Comparison of ENCODE assay signal across 10 cellular contexts in the genomic region with DNA sequence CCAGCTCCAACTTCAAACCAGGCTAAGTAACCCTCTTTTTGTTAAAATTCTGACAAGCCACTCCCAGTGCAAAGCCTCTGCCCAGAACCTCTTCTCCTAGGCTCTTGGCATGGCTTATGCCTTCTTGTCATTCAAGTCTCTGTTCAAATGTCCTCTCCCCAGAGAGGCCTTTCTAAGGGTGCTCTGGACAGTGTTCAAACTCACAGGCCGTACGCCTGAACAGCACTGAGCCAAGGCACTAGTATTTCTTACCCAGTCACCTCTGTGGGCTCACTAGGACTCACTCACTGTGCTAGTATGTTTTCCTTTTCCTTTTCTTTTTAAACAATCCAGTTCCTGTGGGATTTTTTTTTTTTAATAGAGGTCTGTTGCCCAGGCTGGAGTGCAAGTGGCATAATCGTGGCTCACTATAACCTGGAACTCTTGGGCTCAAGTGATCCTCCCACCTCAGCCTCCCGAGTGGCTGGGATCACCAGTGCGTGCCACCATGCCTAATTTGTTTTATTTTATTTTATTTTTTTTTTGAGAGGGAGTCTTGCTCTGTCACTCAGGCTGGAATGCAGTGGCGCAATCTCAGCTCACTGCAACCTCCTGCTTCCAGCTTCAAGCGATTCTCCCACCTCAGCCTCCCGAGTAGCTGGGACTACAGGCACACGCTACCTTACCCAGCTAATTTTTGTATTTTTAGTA. TPM values are rescaled to one million over a fixed set of nuclear protein-coding genes. Genes with fewer than 3 reads are reported as not detected.
DNase-seq lines count a peak whose midpoint lies in the region; ATAC-seq, FAIRE-seq and TF ChIP-seq lines count a peak whose summit lies in the region.
"Had no signal": no experiment of that assay in that cellular context is flagged by ENCODE, and none has a peak within 500 bp of the region (broad histone marks: within the 10 kb centered on the region; RNA-seq: fewer than 3 reads in every experiment).

No MANE protein-coding gene starts in this region.

- peaks cover 51% of the 10 kb centered on the region for H3K4me1 Mint-ChIP-seq in activated CD4-positive, alpha-beta T cell treated with anti-CD3 and anti-CD28 coated beads for 36 hours
- peaks cover 37% of the 10 kb centered on the region for H3K4me1 Mint-ChIP-seq in activated naive CD8-positive, alpha-beta T cell (ENCODE audit: low read depth)

- TF ChIP-seq CTCF in GM13976 (IDR thresholded peaks at IDR 0.05; ENCODE audit: borderline replicate concordance, control extremely low read depth, extremely low read depth, insufficient read depth, missing control alignments), result no peak

- H3K36me3 ChIP-seq in stomach smooth muscle (ENCODE audit: control insufficient read depth in 2 of 2, insufficient read depth in 2 of 2, low read length in 2 of 2), result no peaks in the 10 kb centered on the region

- peaks cover 22% of the 10 kb centered on the region for H3K36me3 Mint-ChIP-seq in activated CD4-positive, alpha-beta T cell treated with anti-CD3 and anti-CD28 coated beads for 36 hours (ENCODE audit: low read depth)
- H3K36me3 Mint-ChIP-seq in activated naive CD8-positive, alpha-beta T cell, result no peaks in the 10 kb centered on the region

- H3K27ac Mint-ChIP-seq in activated CD4-positive, alpha-beta T cell treated with anti-CD3 and anti-CD28 coated beads for 36 hours, result peak overlapping the region; percentile 10
- peak overlapping the region; percentile 61 for H3K27ac Mint-ChIP-seq in activated naive CD8-positive, alpha-beta T cell

- in situ Hi-C loops in GM13976 (cut with MboI; ENCODE audit: low sequenced_read_pairs, unreplicated experiment), result no loop called here

- no peaks in the 10 kb centered on the region for H3K27me3 ChIP-seq in stomach smooth muscle (ENCODE audit: control insufficient read depth in 1 of 2, insufficient read depth in 2 of 2, low read length in 2 of 2)

- peaks cover 26% of the 10 kb centered on the region for H3K4me1 ChIP-seq in stomach smooth muscle (ENCODE audit: control insufficient read depth, insufficient read depth, low read length)

- peak overlapping the region; percentile 42 to 44 for H3K9ac ChIP-seq in stomach smooth muscle (ENCODE audit: low read length in 2 of 2)

- H3K4me3 ChIP-seq in stomach smooth muscle (ENCODE audit: low read length in 2 of 2), result peak overlapping the region in 1 of 2 donors; percentile 22

- no peaks in the 10 kb centered on the region for H3K9me3 ChIP-seq in stomach smooth muscle (ENCODE audit: control insufficient read depth in 2 of 2, low read length in 2 of 2)

- FAIRE-seq in GM19239 (lab: Jason Lieb, UNC), result no peak
- FAIRE-seq: A204.1 had no signal

- intact Hi-C loops in activated CD4-positive, alpha-beta T cell treated with anti-CD3 and anti-CD28 coated beads for 36 hours (cut with DNase I, micrococcal nuclease), result loop anchor here in 1 of 2 experiments (5.0 kb wide), 4 partner anchors 46 to 334 kb away; a partner anchor contains a TSS

- no peaks in the 10 kb centered on the region for H3K27me3 Mint-ChIP-seq in activated CD4-positive, alpha-beta T cell treated with anti-CD3 and anti-CD28 coated beads for 36 hours
- no peaks in the 10 kb centered on the region for H3K27me3 Mint-ChIP-seq in activated naive CD8-positive, alpha-beta T cell

- no peaks in the 10 kb centered on the region for H3K9me3 Mint-ChIP-seq in activated CD4-positive, alpha-beta T cell treated with anti-CD3 and anti-CD28 coated beads for 36 hours (ENCODE audit: low read depth)
- no peaks in the 10 kb centered on the region for H3K9me3 Mint-ChIP-seq in activated naive CD8-positive, alpha-beta T cell (ENCODE audit: low read depth)

- H3K27ac ChIP-seq in stomach smooth muscle (ENCODE audit: low read length), result peak overlapping the region; percentile 73

- CTCF ChIA-PET in activated CD4-positive, alpha-beta T cell treated with anti-CD3 and anti-CD28 coated beads for 36 hours (lab: Charles Lee), result interaction anchor here (0.7 to 4.8 kb wide), 3 partner anchors 9 to 210 kb away, joined by 3 to 21 read pairs (median 6); no protein-coding TSS in a partner anchor

- no peak for ATAC-seq in activated CD4-positive, alpha-beta T cell treated with anti-CD3 and anti-CD28 coated beads for 36 hours

- DNase-seq in activated CD4-positive, alpha-beta T cell treated with anti-CD3 and anti-CD28 coated beads for 36 hours, result no peak
- no peak for DNase-seq in activated CD4-positive, alpha-beta T cell treated with anti-CD3 and anti-CD28 coated beads, Interleukin-2, amount 50 U/mL, for 4 hours
- DNase-seq in hepatic stellate cell (ENCODE audit: low spot score) (peak; percentile 73), GM19239 (ENCODE audit: insufficient read length, low spot score) (no peak), MV-4-11 (lab: John Stamatoyannopoulos, UW) (no peak), GM13976 (ENCODE audit: low spot score) (no peak)

- peak overlapping the region; percentile 57 for H3K4me3 Mint-ChIP-seq in activated CD4-positive, alpha-beta T cell treated with anti-CD3 and anti-CD28 coated beads for 36 hours
- peak overlapping the region; percentile 77 for H3K4me3 Mint-ChIP-seq in activated naive CD8-positive, alpha-beta T cell

- POLR2A ChIA-PET in activated CD4-positive, alpha-beta T cell treated with anti-CD3 and anti-CD28 coated beads for 36 hours (lab: Charles Lee), result no interaction called here

RNA-seq across cellular contexts. Expression of a gene that starts 2.3 kb away (rescaled TPM):
- total RNA-seq in activated CD4-positive, alpha-beta T cell treated with anti-CD3 and anti-CD28 coated beads for 36 hours, result 10 to 100 TPM; 64.6 to 70.4 TPM

RNA-seq across cellular contexts. Expression of a gene that starts 21.2 kb away (rescaled TPM):
- 10 to 100 TPM; 58.1 to 68.7 TPM for total RNA-seq in activated CD4-positive, alpha-beta T cell treated with anti-CD3 and anti-CD28 coated beads for 36 hours

RNA-seq across cellular contexts. Expression of a gene that starts 48.2 kb away (rescaled TPM):
- total RNA-seq in activated CD4-positive, alpha-beta T cell treated with anti-CD3 and anti-CD28 coated beads for 36 hours, result 10 to 100 TPM; 72.9 to 73.8 TPM

RNA-seq across cellular contexts. Expression of a gene that starts 53.1 kb away (rescaled TPM):
- under 1 TPM; 0.21 to 0.39 TPM for total RNA-seq in activated CD4-positive, alpha-beta T cell treated with anti-CD3 and anti-CD28 coated beads for 36 hours
- total RNA-seq: omental fat pad had no signal
